In the genomic region with DNA sequence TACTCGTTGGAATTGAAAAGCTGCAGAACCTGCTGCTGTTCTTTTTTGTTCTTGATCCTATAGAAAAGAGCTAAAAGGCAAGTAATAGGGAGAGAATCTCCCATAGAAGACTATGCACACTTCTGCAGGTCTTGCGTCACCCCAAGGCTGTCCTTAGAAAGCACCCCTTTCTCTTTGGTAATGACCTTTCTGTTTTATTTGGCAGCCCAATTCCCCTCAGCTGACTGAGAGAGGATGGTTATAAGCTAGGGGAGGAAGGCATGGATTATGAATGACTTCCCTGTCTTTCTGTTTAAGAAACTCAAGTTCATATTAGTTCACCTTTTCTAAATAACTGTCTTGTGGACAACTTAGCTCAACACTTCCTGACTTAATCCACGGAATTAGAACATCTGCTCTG, we compare ENCODE assay signal across 25 cellular contexts.
"Had no signal": no experiment of that assay in that cellular context is flagged by ENCODE, and none has a peak within 500 bp of the region (broad histone marks: within the 10 kb centered on the region; RNA-seq: fewer than 3 reads in every experiment).

No MANE protein-coding gene starts in this region.

- H3K27ac ChIP-seq: brain microvascular endothelial cell, SJSA1, WERI-Rb-1 had no signal

- ATAC-seq: activated CD4-positive, alpha-beta T cell treated with anti-CD3 and anti-CD28 coated beads for 36 hours; activated T-helper 17 cell treated with anti-CD3 and anti-CD28 coated beads, Interleukin-2, amount 50 U/mL, for 72 hours; PC-3; T-cell had no signal

- H3K9me3 ChIP-seq: SJSA1 had no signal

- H3K4me1 ChIP-seq: SJSA1 had no signal

- H3K27me3 ChIP-seq: brain microvascular endothelial cell, SJSA1 had no signal

- H3K4me3 ChIP-seq: SJSA1 had no signal

- DNase-seq: activated CD4-positive, alpha-beta memory T cell treated with anti-CD3 and anti-CD28 coated beads, Interleukin-2, amount 10 ng/mL, durations not matched to agents 7 days and 5 days; activated CD4-positive, alpha-beta T cell treated with anti-CD3 and anti-CD28 coated beads for 36 hours; activated CD4-positive, alpha-beta T cell treated with anti-CD3 and anti-CD28 coated beads, Interleukin-2, amount 50 U/mL, for 1 hour; activated gamma-delta T cell; activated naive CD4-positive, alpha-beta T cell treated with anti-CD3 and anti-CD28 coated beads for 36 hours; activated T-cell treated with anti-CD3 and anti-CD28 coated beads for 4 hours; activated T-cell treated with anti-CD3 and anti-CD28 coated beads, Interleukin-2, amount 50 U/mL, for 48 hours; amygdala; brain microvascular endothelial cell; KG1; NCI-H1105; NCI-H1436; NCI-H1694 treated with DMSO at 0.1 percent for 48 hours; NCI-H2029 treated with DMSO at 0.1 percent for 48 hours; NCI-H345; NCI-H510A; NCI-H526 treated with DMSO at 0.1 percent for 48 hours; PC-3; SHP77; T-cell; T-helper 2 cell; T1000; WERI-Rb-1 had no signal

- H3K36me3 ChIP-seq: brain microvascular endothelial cell, SJSA1, WERI-Rb-1 had no signal
